Comparison of ENCODE assay signal across 18 cellular contexts in the genomic region with DNA sequence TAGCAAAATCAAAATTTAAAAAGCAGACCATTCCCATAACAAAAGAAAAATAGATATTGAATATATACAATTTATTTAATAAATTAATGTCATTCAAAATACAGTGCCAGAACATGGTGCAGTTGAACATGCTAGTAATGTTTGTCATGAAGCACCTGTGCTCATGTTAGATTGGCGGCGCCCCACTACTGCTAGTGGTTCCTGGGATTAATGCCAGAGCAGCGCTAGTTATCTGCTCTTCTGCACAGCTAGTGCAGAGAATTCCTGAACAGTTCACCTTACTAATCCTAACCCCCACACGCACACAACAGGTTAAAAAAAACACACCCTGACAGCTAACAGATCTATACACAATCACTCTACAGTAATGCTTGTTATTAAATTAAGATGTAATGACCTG. TPM values are rescaled to one million over a fixed set of nuclear protein-coding genes. Genes with fewer than 3 reads are reported as not detected.
A peak's percentile ranks its signal among the peaks of the same experiment; 100 is the strongest.
DNase-seq lines count a peak whose midpoint lies in the region; ATAC-seq lines count a peak whose summit lies in the region.
"Had no signal": no experiment of that assay in that cellular context is flagged by ENCODE, and none has a peak within 500 bp of the region (broad histone marks: within the 10 kb centered on the region; RNA-seq: fewer than 3 reads in every experiment).

No MANE protein-coding gene starts in this region.

- H3K4me3 Mint-ChIP-seq in activated T-cell treated with anti-CD3 and anti-CD28 coated beads, Interleukin-2, amount 50 U/mL, for 72 hours: no peak overlapping the region
- no peak overlapping the region for H3K4me3 Mint-ChIP-seq in activated T-cell treated with anti-CD3 and anti-CD28 coated beads, Interleukin-2, amount 50 U/mL, for 4 hours
- H3K4me3 Mint-ChIP-seq: CD4-positive, alpha-beta T cell had no signal

- ATAC-seq in activated T-cell treated with anti-CD3 and anti-CD28 coated beads, Interleukin-2, amount 50 U/mL, for 72 hours (replicated peaks in 1 of 2): no peak
- ATAC-seq in activated T-cell treated with anti-CD3 and anti-CD28 coated beads, Interleukin-2, amount 50 U/mL, for 4 hours: no peak
- ATAC-seq in left lobe of liver: peak; percentile 26
- ATAC-seq: GM12878 had no signal

- peaks cover 11 to 45% of the 10 kb centered on the region in 2 donors for H3K36me3 Mint-ChIP-seq in activated T-cell treated with anti-CD3 and anti-CD28 coated beads, Interleukin-2, amount 50 U/mL, for 72 hours (ENCODE audit: insufficient read depth in 2 of 2)
- H3K36me3 Mint-ChIP-seq in activated T-cell treated with anti-CD3 and anti-CD28 coated beads, Interleukin-2, amount 50 U/mL, for 4 hours (ENCODE audit: insufficient read depth): peaks cover 52% of the 10 kb centered on the region

- no peaks in the 10 kb centered on the region for H3K27me3 Mint-ChIP-seq in activated T-cell treated with anti-CD3 and anti-CD28 coated beads, Interleukin-2, amount 50 U/mL, for 72 hours (ENCODE audit: low read depth)
- H3K27me3 Mint-ChIP-seq in activated T-cell treated with anti-CD3 and anti-CD28 coated beads, Interleukin-2, amount 50 U/mL, for 4 hours (ENCODE audit: low read depth): no peaks in the 10 kb centered on the region
- H3K27me3 Mint-ChIP-seq: CD4-positive, alpha-beta T cell had no signal

- H3K4me1 Mint-ChIP-seq in activated T-cell treated with anti-CD3 and anti-CD28 coated beads, Interleukin-2, amount 50 U/mL, for 72 hours (ENCODE audit: low read depth): peaks cover 38% of the 10 kb centered on the region
- H3K4me1 Mint-ChIP-seq in activated T-cell treated with anti-CD3 and anti-CD28 coated beads, Interleukin-2, amount 50 U/mL, for 4 hours (ENCODE audit: low read depth): peaks cover 9% of the 10 kb centered on the region

- H3K27ac Mint-ChIP-seq in activated T-cell treated with anti-CD3 and anti-CD28 coated beads, Interleukin-2, amount 50 U/mL, for 72 hours: peak overlapping the region; percentile 44
- H3K27ac Mint-ChIP-seq: CD4-positive, alpha-beta T cell had no signal

- H3K9me3 Mint-ChIP-seq in activated T-cell treated with anti-CD3 and anti-CD28 coated beads, Interleukin-2, amount 50 U/mL, for 72 hours: peaks cover 4 to 9% of the 10 kb centered on the region in 2 donors
- peaks cover 9% of the 10 kb centered on the region for H3K9me3 Mint-ChIP-seq in activated T-cell treated with anti-CD3 and anti-CD28 coated beads, Interleukin-2, amount 50 U/mL, for 4 hours

- DNase-seq in activated T-cell treated with anti-CD3 and anti-CD28 coated beads, Interleukin-2, amount 50 U/mL, for 72 hours: no peak
- DNase-seq in activated T-cell treated with anti-CD3 and anti-CD28 coated beads, Interleukin-2, amount 50 U/mL, for 4 hours: no peak
- DNase-seq in NCI-H2029 (lab: John Stamatoyannopoulos, UW) (peak; percentile 30), cerebellum (ENCODE audit: low spot score) (peak; percentile 28), left lobe of liver (ENCODE audit: low spot score) (no peak), AG08395 (ENCODE audit: low spot score) (no peak), SK-N-DZ (ENCODE audit: low spot score) (no peak)
- DNase-seq: CD4-positive, alpha-beta T cell; COR-L47; DMS79 treated with DMSO at 0.1 percent for 48 hours; H7; Kasumi-1; NCI-H146; NCI-H2171 treated with DMSO at 0.1 percent for 48 hours; NCI-H524 treated with DMSO at 0.1 percent for 48 hours; NCI-H82; OCI-M1 had no signal

RNA-seq across cellular contexts. Expression of gene KBTBD2, which starts 23.4 kb away (rescaled TPM):
- total RNA-seq in activated T-cell treated with anti-CD3 and anti-CD28 coated beads, Interleukin-2, amount 50 U/mL, for 72 hours: 10 to 100 TPM; 30.1 to 35.9 TPM
- total RNA-seq in activated T-cell treated with anti-CD3 and anti-CD28 coated beads, Interleukin-2, amount 50 U/mL, for 4 hours: 10 to 100 TPM; 16.4 to 18.9 (median 17.6) TPM
- total RNA-seq in cerebellum (66.1 TPM), left lobe of liver (8.5 TPM)
- 39.5 and 40.5 TPM in 2 replicates for polyA plus RNA-seq in SK-N-DZ (2014; cell fraction: cytosol; rRNA removed)
- 31.6 and 35.5 TPM in 2 replicates for polyA plus RNA-seq in SK-N-DZ (2014; cell fraction: nucleus; rRNA removed)

Comparison
In these comparisons a context has a peak if more than half of its experiments do, and no peak if none do; other contexts are left out.
1. DNase-seq: peak in NCI-H2029 (single experiment) and cerebellum (single experiment); none in activated T-cell treated with anti-CD3 and anti-CD28 coated beads, Interleukin-2, amount 50 U/mL, for 72 hours (0 of 2), activated T-cell treated with anti-CD3 and anti-CD28 coated beads, Interleukin-2, amount 50 U/mL, for 4 hours (single experiment), left lobe of liver (single experiment), AG08395 (single experiment) and SK-N-DZ (single experiment).